In genomic region chr11:35376613-35377012, GRCh38 we compare ENCODE assay signal across 17 cellular contexts. TPM values are rescaled to one million over a fixed set of nuclear protein-coding genes. Genes with fewer than 3 reads are reported as not detected.
DNase-seq lines count a peak whose midpoint lies in the region; ATAC-seq and TF ChIP-seq lines count a peak whose summit lies in the region.
"Had no signal": no experiment of that assay in that cellular context is flagged by ENCODE, and none has a peak within 500 bp of the region (broad histone marks: within the 10 kb centered on the region; RNA-seq: fewer than 3 reads in every experiment).

No MANE protein-coding gene starts in this region.

- CTCF ChIA-PET in SK-N-SH (lab: Yijun Ruan, JAX) = interaction anchor here (0.6 to 8.4 kb wide), 3 partner anchors 14 to 786 kb away, joined by 3 to 54 read pairs (median 8); no protein-coding TSS in a partner anchor

- peak; percentile 88 to 94 for TF ChIP-seq EP300 in SK-N-SH (IDR thresholded peaks at IDR 0.05; ENCODE audit: borderline replicate concordance in 1 of 2, low read depth in 1 of 2, low read length in 1 of 2)

- H2AFZ ChIP-seq in SK-N-SH (ENCODE audit: low read depth) (no peak overlapping the region), fibroblast of lung (ENCODE audit: low read length) (no peak overlapping the region)

- H3K79me2 ChIP-seq in SK-N-SH (ENCODE audit: insufficient read depth) (no peaks in the 10 kb centered on the region), fibroblast of lung (ENCODE audit: control insufficient read depth, insufficient read depth, low read length) (no peaks in the 10 kb centered on the region)

- H3K4me1 ChIP-seq in SK-N-SH (ENCODE audit: control insufficient read depth in 1 of 2, insufficient read depth in 2 of 2, low read depth in 1 of 2, low read length in 1 of 2) = peaks cover 18 to 24% of the 10 kb centered on the region in 2 experiments
- peaks cover 5% of the 10 kb centered on the region for H3K4me1 ChIP-seq in fibroblast of lung (ENCODE audit: control insufficient read depth, extremely low read depth, insufficient read depth, low read length)
- H3K4me1 ChIP-seq: BE2C had no signal

- 11% methylated on average over 3 of the region's 3 CpGs for WGBS in SK-N-SH (ENCODE audit: low lambda C conversion rate)

- H3K9ac ChIP-seq in SK-N-SH (no peak overlapping the region), fibroblast of lung (ENCODE audit: insufficient read depth, low read length) (no peak overlapping the region)

- H3K27me3 Mint-ChIP-seq in HFFc6 (ENCODE audit: insufficient read depth) = peaks cover 2% of the 10 kb centered on the region; the same call in 1 of the 2 replicates

- H3K4me1 Mint-ChIP-seq in HFFc6 (ENCODE audit: low read depth) = peaks cover 55% of the 10 kb centered on the region

- H3K36me3 ChIP-seq in SK-N-SH (replicated peaks in 1 of 2; ENCODE audit: control insufficient read depth in 1 of 2, insufficient read depth in 2 of 2, low read length in 1 of 2) (no peaks in the 10 kb centered on the region), fibroblast of lung (ENCODE audit: control insufficient read depth, insufficient read depth, low read length) (no peaks in the 10 kb centered on the region)
- H3K36me3 ChIP-seq: BE2C had no signal

- peaks cover 6% of the 10 kb centered on the region; the same call in 1 of the 2 replicates for H3K36me3 Mint-ChIP-seq in HFFc6 (ENCODE audit: low read depth)

- peaks cover 9% of the 10 kb centered on the region for H3F3A ChIP-seq in SK-N-SH (replicated peaks; ENCODE audit: insufficient read depth)

- no peak for TF ChIP-seq RAD21 in SK-N-SH (IDR thresholded peaks at IDR 0.05; ENCODE audit: low read length)

- H3K27ac ChIP-seq in SK-N-SH (ENCODE audit: low read depth in 2 of 2, low read length in 1 of 2) = peak overlapping the region in 1 of 2 experiments; percentile 4; a peak in 1 of 4 replicates
- no peak overlapping the region for H3K27ac ChIP-seq in fibroblast of lung (ENCODE audit: insufficient read depth, low read length)

- H3K27me3 ChIP-seq in SK-N-SH (ENCODE audit: insufficient read depth) (no peaks in the 10 kb centered on the region), fibroblast of lung (ENCODE audit: control insufficient read depth, insufficient read depth, low read length) (no peaks in the 10 kb centered on the region)
- H3K27me3 ChIP-seq: BE2C had no signal

- H3K4me3 Mint-ChIP-seq in HFFc6 = no peak overlapping the region
- H3K4me3 Mint-ChIP-seq: CD4-positive, CD25-positive, alpha-beta regulatory T cell had no signal

- H4K20me1 ChIP-seq in SK-N-SH (ENCODE audit: insufficient read depth) (no peaks in the 10 kb centered on the region), fibroblast of lung (ENCODE audit: control insufficient read depth, extremely low read depth, insufficient read depth, low read length) (no peaks in the 10 kb centered on the region)

- POLR2A ChIA-PET in SK-N-SH (lab: Yijun Ruan, JAX) = no interaction called here

- H3K9me3 Mint-ChIP-seq in HFFc6 = no peaks in the 10 kb centered on the region
- H3K9me3 Mint-ChIP-seq: CD4-positive, CD25-positive, alpha-beta regulatory T cell had no signal

- H3K4me2 ChIP-seq in SK-N-SH (peak overlapping the region; percentile 34; the same call in 1 of the 2 replicates), fibroblast of lung (ENCODE audit: extremely low read depth, insufficient read depth, low read length) (peak overlapping the region; percentile 39)

- ATAC-seq in HG02678 (IDR thresholded peaks at IDR 0.05; ENCODE audit: unreplicated experiment) = no peak

- no peaks in the 10 kb centered on the region for H3K9me2 ChIP-seq in SK-N-SH

- TF ChIP-seq CTCF in AG10803 (conservative IDR thresholded peaks at IDR 0.05; ENCODE audit: low read length) = no peak
- TF ChIP-seq CTCF in HFFc6 (IDR thresholded peaks at IDR 0.05) = no peak
- no peak for TF ChIP-seq CTCF in SK-N-SH (IDR thresholded peaks at IDR 0.05)
- no peak for TF ChIP-seq CTCF in fibroblast of lung (conservative IDR thresholded peaks at IDR 0.05 in 1 of 2, IDR thresholded peaks at IDR 0.05 in 1 of 2; ENCODE audit: low read depth in 1 of 2, low read length in 2 of 2)

- H3K9me3 ChIP-seq in SK-N-SH (no peaks in the 10 kb centered on the region), fibroblast of lung (ENCODE audit: control insufficient read depth, insufficient read depth, low read depth, low read length) (no peaks in the 10 kb centered on the region)
- H3K9me3 ChIP-seq: BE2C had no signal

- peak; percentile 68 for DNase-seq in AG10803 (ENCODE audit: low read depth)
- peak; percentile 23 for DNase-seq in HFFc6
- DNase-seq in SK-N-SH = peak; percentile 48
- DNase-seq in fibroblast of lung (ENCODE audit: low read depth in 2 of 2) = peak in 1 of 2 donors; percentile 36
- no peak for DNase-seq in activated naive CD4-positive, alpha-beta T cell treated with anti-CD3 and anti-CD28 coated beads, Interleukin-2, amount 50 U/mL, for 16 hours
- no peak for DNase-seq in stimulated activated CD4-positive, alpha-beta T cell treated with anti-CD3 and anti-CD28 coated beads, Interleukin-4, amount 100 ng/mL, for 1 hour
- DNase-seq in pons (ENCODE audit: low spot score) = no peak
- DNase-seq: 8988T; BE2C; CD4-positive, CD25-positive, alpha-beta regulatory T cell; DMS153; NCI-H1105; NCI-H2081 treated with DMSO at 0.1 percent for 48 hours; NCI-H69; SIG-M5 had no signal

- peak overlapping the region; percentile 26 for H3K27ac Mint-ChIP-seq in HFFc6

- H3K4me3 ChIP-seq in AG10803 (ENCODE audit: low read length) (no peak overlapping the region), SK-N-SH (ENCODE audit: low read depth in 2 of 2, low read length in 1 of 2) (no peak overlapping the region), fibroblast of lung (replicated peaks in 1 of 4; ENCODE audit: control extremely low read depth in 1 of 4, insufficient read depth in 1 of 4, low read depth in 3 of 4, low read length in 4 of 4) (no peak overlapping the region)

TF ChIP-seq in SK-N-SH, 30 proteins besides CTCF, POLR2A, EP300 and RAD21 (continues in another document):
- peak; percentile 85 for TF ChIP-seq RXRA (IDR thresholded peaks at IDR 0.05; ENCODE audit: borderline replicate concordance, low read depth)
- TF ChIP-seq FOSL2 (IDR thresholded peaks at IDR 0.05; ENCODE audit: borderline replicate concordance, low read depth) = peak; percentile 86
- peak; percentile 66 for TF ChIP-seq RCOR1 (IDR thresholded peaks at IDR 0.05; ENCODE audit: low read length)
- no peak for TF ChIP-seq MXI1 (IDR thresholded peaks at IDR 0.05; ENCODE audit: low read depth, low read length)
- peak; percentile 100 for TF ChIP-seq TCF12 (IDR thresholded peaks at IDR 0.05)
- peak; percentile 65; the same call in 1 of the 2 replicates for TF ChIP-seq YY1 (IDR thresholded peaks at IDR 0.05; ENCODE audit: low read depth)
- TF ChIP-seq FOXJ3 (CRISPR knock-in tag; IDR thresholded peaks at IDR 0.05) = no peak
- TF ChIP-seq GATA2 (CRISPR knock-in tag; IDR thresholded peaks at IDR 0.05) = peak; percentile 84
- peak; percentile 45 for TF ChIP-seq CHD2 (IDR thresholded peaks at IDR 0.05; ENCODE audit: low read length, partially characterized antibody)
- no peak for TF ChIP-seq GABPA (IDR thresholded peaks at IDR 0.05; ENCODE audit: low read depth)
- TF ChIP-seq MAX (IDR thresholded peaks at IDR 0.05; ENCODE audit: low read depth) = peak; percentile 71; the same call in 1 of the 2 replicates
- peak; percentile 34; the same call in 1 of the 2 replicates for TF ChIP-seq MEF2A (IDR thresholded peaks at IDR 0.05; ENCODE audit: borderline replicate concordance, low read depth)
- peak; percentile 91 for TF ChIP-seq JUND (IDR thresholded peaks at IDR 0.05)
- 0 out of 2 replicates have a peak, but pooled peaks have one; percentile 63 for TF ChIP-seq FOXM1 (IDR thresholded peaks at IDR 0.05; ENCODE audit: low read depth)
- TF ChIP-seq PBX3 (IDR thresholded peaks at IDR 0.05) = peak; percentile 93
- peak; percentile 68 for TF ChIP-seq NFIC (IDR thresholded peaks at IDR 0.05; ENCODE audit: borderline replicate concordance)
- TF ChIP-seq ZBTB33 (IDR thresholded peaks at IDR 0.05; ENCODE audit: borderline replicate concordance, low read depth) = peak; percentile 72; the same call in 1 of the 2 replicates
- no peak for TF ChIP-seq RFX5 (IDR thresholded peaks at IDR 0.05; ENCODE audit: low read length)

RNA-seq across cellular contexts. Expression of gene SLC1A2, which starts 42.7 kb away (rescaled TPM):
- 1 to 10 TPM; 1.7 to 2.4 (median 2.1) TPM for total RNA-seq in HFFc6 (2021; fragmentation: NEBNext Ultra II Directional; extraction: Animal tissue kit (Norgen Biotek cat#: 25700))
- polyA plus RNA-seq in SK-N-SH (2012; rRNA removed) (under 0.01 and 0.05 TPM in 2 replicates), fibroblast of lung (1.2 and 1.3 TPM in 2 replicates)
- polyA plus RNA-seq in SK-N-SH (2012; cell fraction: cytosol; rRNA removed) = 0.01 and 0.04 TPM in 2 replicates
- 0.02 TPM in 1 of 2 replicates, not detected in the other for polyA plus RNA-seq in SK-N-SH (2012; cell fraction: nucleus; rRNA removed)
- total RNA-seq in fibroblast of lung = 2.1 and 7.6 TPM in 2 replicates
- 0.77 and 0.89 TPM in 2 replicates for polyA plus RNA-seq in fibroblast of lung (2012)
- polyA minus RNA-seq in fibroblast of lung (ENCODE audit: low replicate concordance) = 3.7 and 24.9 TPM in 2 replicates
- total RNA-seq: CD4-positive, CD25-positive, alpha-beta regulatory T cell; HT1080 had no signal

Comparison
In these comparisons a context has a peak if more than half of its experiments do, and no peak if none do; other contexts are left out.
1. DNase-seq: peak in AG10803 (single experiment), HFFc6 (single experiment) and SK-N-SH (single experiment); none in activated naive CD4-positive, alpha-beta T cell treated with anti-CD3 and anti-CD28 coated beads, Interleukin-2, amount 50 U/mL, for 16 hours (single experiment), stimulated activated CD4-positive, alpha-beta T cell treated with anti-CD3 and anti-CD28 coated beads, Interleukin-4, amount 100 ng/mL, for 1 hour (single experiment) and pons (single experiment).